In the genomic region with DNA sequence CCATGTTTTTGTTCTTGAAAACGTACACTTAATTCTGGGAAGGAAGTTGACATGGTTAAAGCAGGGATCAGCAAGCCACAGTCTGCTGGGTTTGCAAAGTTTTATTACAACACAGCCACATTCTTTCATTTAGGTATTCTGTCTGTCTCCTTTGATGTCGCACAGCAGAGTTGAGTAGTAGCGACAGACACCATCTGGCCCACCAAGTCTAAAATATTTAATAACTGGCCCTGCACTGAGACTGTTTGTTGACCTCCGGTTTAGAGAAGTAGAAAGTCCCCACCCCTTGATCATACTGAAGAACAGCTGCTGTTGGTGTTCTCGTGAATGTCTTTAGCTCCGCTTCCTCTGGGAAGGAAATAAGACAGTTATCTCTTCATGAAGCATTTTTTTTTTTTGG, we compare ENCODE assay signal across 11 cellular contexts.
A peak's percentile ranks its signal among the peaks of the same experiment; 100 is the strongest.
DNase-seq lines count a peak whose midpoint lies in the region; ATAC-seq, FAIRE-seq and TF ChIP-seq lines count a peak whose summit lies in the region.
"Had no signal": no experiment of that assay in that cellular context is flagged by ENCODE, and none has a peak within 500 bp of the region (broad histone marks: within the 10 kb centered on the region; RNA-seq: fewer than 3 reads in every experiment).

No MANE protein-coding gene starts in this region.

- H4K8ac ChIP-seq in mesendoderm (ENCODE audit: low read depth, low read length), result no peak overlapping the region

- no peak overlapping the region for H3K4ac ChIP-seq in mesendoderm (ENCODE audit: low read depth, low read length)

- no peak overlapping the region for H3K9ac ChIP-seq in kidney (ENCODE audit: low read length in 2 of 2)
- no peak overlapping the region for H3K9ac ChIP-seq in mesendoderm (ENCODE audit: low read length)

- H3K79me2 ChIP-seq in mesendoderm (ENCODE audit: control insufficient read depth, insufficient read depth, low read length), result no peaks in the 10 kb centered on the region

- WGBS in mesendoderm (ENCODE audit: extremely low coverage, insufficient coverage, low lambda C conversion rate), result no CpG with 5 or more reads among the region's 6 CpGs

- no peaks in the 10 kb centered on the region for H3K79me1 ChIP-seq in mesendoderm (ENCODE audit: low read length)

- intact Hi-C loops in kidney (cut with DNase I), result no loop called here

- H3K27ac ChIP-seq in caudate nucleus (ENCODE audit: low read depth, low read length), result no peak overlapping the region
- H3K27ac ChIP-seq in kidney (ENCODE audit: low read depth in 2 of 2, low read length in 2 of 2), result no peak overlapping the region
- no peak overlapping the region for H3K27ac ChIP-seq in mesendoderm (ENCODE audit: low read depth, low read length)

- no peak for FAIRE-seq in kidney (lab: Jason Lieb, UNC)

- POLR2A ChIA-PET in GM10248 (lab: Yijun Ruan, JAX), result no interaction called here

- H2BK15ac ChIP-seq in mesendoderm (replicated peaks; ENCODE audit: low read depth), result no peak overlapping the region

- H3K4me1 ChIP-seq in kidney (ENCODE audit: control insufficient read depth in 1 of 2, insufficient read depth in 1 of 2, low read depth in 1 of 2, low read length in 2 of 2), result no peaks in the 10 kb centered on the region
- no peaks in the 10 kb centered on the region for H3K4me1 ChIP-seq in mesendoderm (ENCODE audit: control insufficient read depth, low read depth, low read length)

- CTCF ChIA-PET in GM10248 (lab: Yijun Ruan, JAX), result interaction anchor here (0.9 to 1.2 kb wide), 3 partner anchors 13 to 133 kb away, joined by 3 read pairs; no protein-coding TSS in a partner anchor

- no peak overlapping the region for H2BK120ac ChIP-seq in mesendoderm (ENCODE audit: low read depth, low read length)

- no peak overlapping the region for H3K23ac ChIP-seq in mesendoderm (ENCODE audit: low read length)

- H3K4me3 ChIP-seq in kidney (ENCODE audit: low read length in 2 of 2) (no peak overlapping the region), mesendoderm (ENCODE audit: low read length) (no peak overlapping the region)
- H3K4me3 ChIP-seq: upper lobe of left lung had no signal

- DNase-seq in GM10248 (ENCODE audit: extremely low spot score), result peak; percentile 29
- peak; percentile 64 for DNase-seq in KBM-7
- DNase-seq in germinal center (ENCODE audit: low spot score), result peak; percentile 20
- DNase-seq in caudate nucleus (lab: John Stamatoyannopoulos, UW), result no peak
- no peak for DNase-seq in kidney
- no peak for DNase-seq in mesendoderm
- DNase-seq: amniotic stem cell had no signal

- H3K27me3 ChIP-seq in mesendoderm (ENCODE audit: insufficient read depth, low read length, poor library complexity), result no peaks in the 10 kb centered on the region
- H3K27me3 ChIP-seq: upper lobe of left lung had no signal

- ATAC-seq in GM21526 (IDR thresholded peaks at IDR 0.05; ENCODE audit: low FRiP score, unreplicated experiment) (peak; percentile 72), GM18867 (IDR thresholded peaks at IDR 0.05; ENCODE audit: unreplicated experiment) (no peak)
- ATAC-seq: Right ventricle myocardium inferior had no signal

- H3K56ac ChIP-seq in mesendoderm (ENCODE audit: low read length), result no peak overlapping the region

- no peak overlapping the region for H4K5ac ChIP-seq in mesendoderm (ENCODE audit: low read length)

- no peak overlapping the region for H3K18ac ChIP-seq in mesendoderm (ENCODE audit: low read length)

- TF ChIP-seq CTCF in GM10248 (IDR thresholded peaks at IDR 0.05; ENCODE audit: control extremely low read depth, extremely low read depth, low read depth, missing control alignments) (no peak), kidney (IDR thresholded peaks at IDR 0.05; ENCODE audit: borderline replicate concordance, extremely low read depth, insufficient read depth) (no peak)

- H3K36me3 ChIP-seq in kidney (ENCODE audit: control insufficient read depth in 1 of 2, insufficient read depth in 2 of 2, low read length in 2 of 2) (no peaks in the 10 kb centered on the region), mesendoderm (ENCODE audit: control insufficient read depth, insufficient read depth, low read length) (no peaks in the 10 kb centered on the region)
- H3K36me3 ChIP-seq: upper lobe of left lung had no signal

- in situ Hi-C loops in KBM-7 (cut with MboI; ENCODE audit: low pct_unique_long_range_greater_than_20kb, low sequenced_read_pairs), result no loop called here

- no peaks in the 10 kb centered on the region for H3K9me3 ChIP-seq in kidney (ENCODE audit: control insufficient read depth in 1 of 2, low read length in 2 of 2)
- H3K9me3 ChIP-seq: upper lobe of left lung had no signal

- no peak overlapping the region for H2AK5ac ChIP-seq in mesendoderm (ENCODE audit: low read length)

- no peak overlapping the region for H3K4me2 ChIP-seq in mesendoderm (ENCODE audit: low read length)

- no peak overlapping the region for H2BK5ac ChIP-seq in mesendoderm (ENCODE audit: low read length)

Comparison
In these comparisons a context has a peak if more than half of its experiments do, and no peak if none do; other contexts are left out.
1. DNase-seq: peak in GM10248 (single experiment), KBM-7 (single experiment) and germinal center (single experiment); none in caudate nucleus (0 of 61), kidney (single experiment) and mesendoderm (single experiment).